17 cellular contexts compared by ENCODE assay signal in genomic region chr3:82654708-82655107, GRCh38.
"Had no signal": no experiment of that assay in that cellular context is flagged by ENCODE, and none has a peak within 500 bp of the region (broad histone marks: within the 10 kb centered on the region; RNA-seq: fewer than 3 reads in every experiment).

No MANE protein-coding gene starts in this region.

- DNase-seq: activated CD4-positive, alpha-beta T cell treated with anti-CD3 and anti-CD28 coated beads, Interleukin-2, amount 10 ng/mL, durations not matched to agents 7 days and 5 days; activated CD8-positive, alpha-beta T cell treated with anti-CD3 and anti-CD28 coated beads, Interleukin-2, amount 10 ng/mL, durations not matched to agents 7 days and 5 days; activated naive CD4-positive, alpha-beta T cell treated with anti-CD3 and anti-CD28 coated beads for 36 hours; activated naive CD8-positive, alpha-beta T cell treated with anti-CD3 and anti-CD28 coated beads, Interleukin-2, amount 50 U/mL, for 24 hours; activated T-cell treated with anti-CD3 and anti-CD28 coated beads, Interleukin-2, amount 50 U/mL, for 24 hours; anterior cingulate cortex; dorsolateral prefrontal cortex; endodermal cell; foreskin keratinocyte; islet precursor cell; left colon; lower lobe of right lung; sigmoid colon; spleen; stimulated activated naive B cell treated with anti-CD40 and anti-IgM and Interleukin-4, amounts not matched to agents 10 μg/mL and 1 μg/mL and 100 μg/mL, for 72 hours had no signal

- ATAC-seq: activated CD8-positive, alpha-beta T cell treated with anti-CD3 and anti-CD28 coated beads, Interleukin-2, amount 10 ng/mL, durations not matched to agents 7 days and 5 days; activated naive CD8-positive, alpha-beta T cell treated with anti-CD3 and anti-CD28 coated beads, Interleukin-2, amount 50 U/mL, for 24 hours; foreskin keratinocyte; left colon; lower lobe of right lung; stimulated activated naive B cell treated with anti-CD40 and anti-IgM and Interleukin-4, amounts not matched to agents 10 μg/mL and 1 μg/mL and 100 μg/mL, for 72 hours had no signal

- H3K36me3 ChIP-seq: lower lobe of right lung, sigmoid colon, spleen had no signal

- H2AFZ ChIP-seq: hepatocyte had no signal

- H3K27me3 ChIP-seq: dorsolateral prefrontal cortex, foreskin keratinocyte, hepatocyte, sigmoid colon, spleen had no signal

- H3K4me1 ChIP-seq: foreskin keratinocyte, lower lobe of right lung, sigmoid colon, spleen had no signal

- H3K27ac ChIP-seq: dorsolateral prefrontal cortex, epithelial cell of prostate, foreskin keratinocyte, hepatocyte, lower lobe of right lung, sigmoid colon, spleen had no signal

- H3K79me2 ChIP-seq: hepatocyte had no signal

- H3K4me3 ChIP-seq: dorsolateral prefrontal cortex, hepatocyte, lower lobe of right lung, sigmoid colon, spleen had no signal

- H3K4me2 ChIP-seq: hepatocyte had no signal

- H3K9me3 ChIP-seq: lower lobe of right lung had no signal
